ENCODE assay signal across 2 cellular contexts in genomic region chr19:7287716-7288115, GRCh38.
A peak's percentile ranks its signal among the peaks of the same experiment; 100 is the strongest.
TF ChIP-seq lines count a peak whose summit lies in the region.

No MANE protein-coding gene starts in this region.

TF ChIP-seq in A549, 52 proteins besides CTCF, POLR2A, EP300 and RAD21 (continued from another document):
- TF ChIP-seq USF2 (IDR thresholded peaks at IDR 0.05) (no peak), MAFK (IDR thresholded peaks at IDR 0.05; ENCODE audit: partially characterized antibody) (peak; percentile 36)

TF ChIP-seq in HepG2, 621 proteins besides CTCF, POLR2A, EP300 and RAD21 (continued from another document):
- 0 out of 2 replicates have a peak, but pooled peaks have one; percentile 17 for TF ChIP-seq ARID4A (CRISPR knock-in tag; IDR thresholded peaks at IDR 0.05; ENCODE audit: borderline replicate concordance)
- no peak for TF ChIP-seq YEATS4 (CRISPR knock-in tag; IDR thresholded peaks at IDR 0.05; ENCODE audit: borderline replicate concordance)
- TF ChIP-seq MAFF (IDR thresholded peaks at IDR 0.05; ENCODE audit: low read depth, low read length) = peak; percentile 65
- TF ChIP-seq NFYC (CRISPR knock-in tag; IDR thresholded peaks at IDR 0.05) = no peak
- no peak for TF ChIP-seq ZNF543 (CRISPR knock-in tag; IDR thresholded peaks at IDR 0.05)
- TF ChIP-seq NR2F6 (IDR thresholded peaks at IDR 0.05) = peak; percentile 41
- TF ChIP-seq NR2F6 (CRISPR knock-in tag; IDR thresholded peaks at IDR 0.05) = peak; percentile 51; the same call in 1 of the 2 replicates
- no peak for TF ChIP-seq CBX1 (IDR thresholded peaks at IDR 0.05; ENCODE audit: low read depth)
- TF ChIP-seq PAXIP1 (CRISPR knock-in tag; conservative IDR thresholded peaks at IDR 0.05) = 0 out of 2 replicates have a peak, but pooled peaks have one; percentile 22
- TF ChIP-seq SALL1 (CRISPR knock-in tag; IDR thresholded peaks at IDR 0.05) = peak; percentile 32; the same call in 1 of the 2 replicates
- TF ChIP-seq NR2F1 (CRISPR knock-in tag; IDR thresholded peaks at IDR 0.05) = peak; percentile 14 to 59; a peak in 3 of 4 replicates
- peak; percentile 59 to 67 for TF ChIP-seq MAFK (conservative IDR thresholded peaks at IDR 0.05 in 1 of 2, IDR thresholded peaks at IDR 0.05 in 1 of 2; ENCODE audit: low read length in 2 of 2)
- 0 out of 2 replicates have a peak, but pooled peaks have one; percentile 41 for TF ChIP-seq PPARG (CRISPR knock-in tag; conservative IDR thresholded peaks at IDR 0.05)
- no peak for TF ChIP-seq CREB1 (IDR thresholded peaks at IDR 0.05)
- 0 out of 2 replicates have a peak, but pooled peaks have one; percentile 23 for TF ChIP-seq CREB1 (CRISPR knock-in tag; IDR thresholded peaks at IDR 0.05)
- TF ChIP-seq MAX (IDR thresholded peaks at IDR 0.05) = 0 out of 2 replicates have a peak, but pooled peaks have one; percentile 10
- peak; percentile 30; the same call in 1 of the 2 replicates for TF ChIP-seq ZNF292 (CRISPR knock-in tag; IDR thresholded peaks at IDR 0.05; ENCODE audit: borderline replicate concordance, low read depth)
